Comparison of ENCODE assay signal across 12 cellular contexts in genomic region chr3:46095307-46095706, GRCh38.
A peak's percentile ranks its signal among the peaks of the same experiment; 100 is the strongest.
DNase-seq lines count a peak whose midpoint lies in the region; ATAC-seq lines count a peak whose summit lies in the region.
"Had no signal": no experiment of that assay in that cellular context is flagged by ENCODE, and none has a peak within 500 bp of the region (broad histone marks: within the 10 kb centered on the region; RNA-seq: fewer than 3 reads in every experiment).

No MANE protein-coding gene starts in this region.

- no peak overlapping the region for H3K4me3 ChIP-seq in naive thymus-derived CD4-positive, alpha-beta T cell (ENCODE audit: low read length)
- H3K4me3 ChIP-seq: smooth muscle cell, thoracic aorta had no signal

- intact Hi-C loops in naive thymus-derived CD4-positive, alpha-beta T cell (cut with micrococcal nuclease) = loop anchor here (5.0 kb wide), 3 partner anchors 42 to 187 kb away; no protein-coding TSS in a partner anchor

- peaks cover 25 to 36% of the 10 kb centered on the region in 2 donors for H3K4me1 ChIP-seq in naive thymus-derived CD4-positive, alpha-beta T cell (ENCODE audit: control insufficient read depth in 2 of 2, insufficient read depth in 2 of 2, low read length in 2 of 2)

- POLR2A ChIA-PET in naive thymus-derived CD4-positive, alpha-beta T cell (lab: Charles Lee) = interaction anchor here (0.6 kb wide), 1 partner anchor 101 kb away, joined by 3 read pairs; no protein-coding TSS in a partner anchor

- CTCF ChIA-PET in naive thymus-derived CD4-positive, alpha-beta T cell (lab: Charles Lee) = interaction anchor here (0.6 kb wide), 1 partner anchor 119 kb away, joined by 3 read pairs; no protein-coding TSS in a partner anchor

- in situ Hi-C loops in KBM-7 (cut with MboI; ENCODE audit: low pct_unique_long_range_greater_than_20kb, low sequenced_read_pairs) = loop anchor here (10.0 kb wide), 1 partner anchor 109 kb away; the partner anchor contains the start of gene CCR1

- peaks cover 24 to 74% (median 34%) of the 10 kb centered on the region in 7 donors for H3K4me1 Mint-ChIP-seq in naive thymus-derived CD4-positive, alpha-beta T cell

- H3K36me3 ChIP-seq in naive thymus-derived CD4-positive, alpha-beta T cell (ENCODE audit: control insufficient read depth in 2 of 3, insufficient read depth in 3 of 3, low read length in 3 of 3) = no peaks in the 10 kb centered on the region
- H3K36me3 ChIP-seq: thoracic aorta had no signal

- H3K4me3 Mint-ChIP-seq in naive thymus-derived CD4-positive, alpha-beta T cell = no peak overlapping the region

- H3K27ac ChIP-seq in naive thymus-derived CD4-positive, alpha-beta T cell (ENCODE audit: low read depth, low read length) = no peak overlapping the region

- DNase-seq in KBM-7 (peak; percentile 93), DMS79 (lab: John Stamatoyannopoulos, UW) (no peak), NCI-H1930 (lab: John Stamatoyannopoulos, UW) (no peak), NCI-H1436 treated with DMSO at 0.1 percent for 48 hours (lab: John Stamatoyannopoulos, UW) (no peak), NCI-H1694 (lab: John Stamatoyannopoulos, UW) (no peak)
- no peak for DNase-seq in naive thymus-derived CD4-positive, alpha-beta T cell
- DNase-seq: activated effector memory CD4-positive, alpha-beta T cell treated with Interleukin-2 at 50 U/mL for 16 hours; IMR-90 had no signal

- H3K27ac Mint-ChIP-seq in naive thymus-derived CD4-positive, alpha-beta T cell = no peak overlapping the region

- H3K36me3 Mint-ChIP-seq in naive thymus-derived CD4-positive, alpha-beta T cell = peaks cover 0 to 35% (median 0%) of the 10 kb centered on the region in 5 donors

- peak; percentile 67 for ATAC-seq in GM18873 (IDR thresholded peaks at IDR 0.05; ENCODE audit: low FRiP score, unreplicated experiment)
- ATAC-seq in HG02759 (IDR thresholded peaks at IDR 0.05; ENCODE audit: unreplicated experiment) = peak; percentile 68
- peak; percentile 78 for ATAC-seq in naive thymus-derived CD4-positive, alpha-beta T cell

- H3K27me3 ChIP-seq in naive thymus-derived CD4-positive, alpha-beta T cell (ENCODE audit: control insufficient read depth in 2 of 2, insufficient read depth in 2 of 2, low read length in 2 of 2) = no peaks in the 10 kb centered on the region

- no peaks in the 10 kb centered on the region for H3K9me3 ChIP-seq in naive thymus-derived CD4-positive, alpha-beta T cell (ENCODE audit: control insufficient read depth in 2 of 3, low read length in 3 of 3)
- H3K9me3 ChIP-seq: thoracic aorta had no signal

- H3K9me3 Mint-ChIP-seq in naive thymus-derived CD4-positive, alpha-beta T cell = peaks cover 0 to 10% (median 0%) of the 10 kb centered on the region in 11 donors

- H3K27me3 Mint-ChIP-seq in naive thymus-derived CD4-positive, alpha-beta T cell = peaks cover 0 to 11% (median 0%) of the 10 kb centered on the region in 5 donors
